Comparison of ENCODE assay signal across 8 cellular contexts in the genomic region with DNA sequence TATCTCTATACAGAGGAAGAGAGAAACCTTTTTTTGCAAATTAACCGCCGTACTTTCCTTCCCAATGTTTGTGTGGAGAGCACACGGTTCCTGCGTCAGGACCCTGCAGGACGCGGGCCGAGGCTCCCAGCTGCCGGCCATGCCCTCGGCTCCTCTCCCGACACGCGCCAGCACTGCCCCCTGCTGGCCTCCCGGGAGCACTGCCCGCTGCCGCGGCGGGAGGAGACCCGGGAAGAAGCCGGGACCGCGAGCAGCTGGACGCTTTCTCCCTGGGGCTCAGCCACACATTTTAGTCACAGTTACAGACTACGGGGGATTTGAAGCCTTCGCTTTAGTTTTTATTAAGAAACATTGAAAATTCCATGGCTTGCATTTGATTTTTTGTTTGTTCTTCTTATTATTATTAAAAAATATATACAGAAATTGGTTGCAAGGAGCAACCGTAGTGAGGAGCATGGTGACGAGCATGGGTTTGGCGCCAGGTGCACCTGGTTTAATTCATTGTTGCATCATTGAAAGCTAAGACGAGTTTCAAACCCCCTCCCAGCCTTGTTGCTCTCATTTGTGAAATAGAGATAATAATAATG.
DNase-seq lines count a peak whose midpoint lies in the region; ATAC-seq and TF ChIP-seq lines count a peak whose summit lies in the region.

No MANE protein-coding gene starts in this region.

- DNase-seq in CD4-positive, CD25-positive, alpha-beta regulatory T cell, result peak; percentile 15 to 30 (median 20)
- DNase-seq in NCI-H748 treated with DMSO at 0.1 percent for 48 hours (lab: John Stamatoyannopoulos, UW), result peak; percentile 50
- DNase-seq in activated T-cell treated with anti-CD3 and anti-CD28 coated beads for 4 hours, result peak; percentile 24
- DNase-seq in fibroblast of mammary gland (ENCODE audit: low read depth), result peak; percentile 54
- DNase-seq in nephron progenitor cell, result peak; percentile 93
- DNase-seq in thoracic aorta (ENCODE audit: low spot score), result no peak

- ATAC-seq in CD4-positive, CD25-positive, alpha-beta regulatory T cell (ENCODE audit: low read depth in 2 of 2), result no peak
- ATAC-seq in GM19328 (IDR thresholded peaks at IDR 0.05; ENCODE audit: unreplicated experiment), result peak; percentile 77
- ATAC-seq in HG03442 (IDR thresholded peaks at IDR 0.05; ENCODE audit: unreplicated experiment), result peak; percentile 92
- ATAC-seq in thoracic aorta (ENCODE audit: insufficient number of reproducible peaks, low FRiP score, low read depth), result no peak

- H3K4me1 Mint-ChIP-seq in CD4-positive, CD25-positive, alpha-beta regulatory T cell, result no peaks in the 10 kb centered on the region
- peaks cover 14% of the 10 kb centered on the region for H3K4me1 Mint-ChIP-seq in nephron progenitor cell

- no peaks in the 10 kb centered on the region for H3K36me3 Mint-ChIP-seq in CD4-positive, CD25-positive, alpha-beta regulatory T cell
- H3K36me3 Mint-ChIP-seq in nephron progenitor cell (ENCODE audit: low read depth), result no peaks in the 10 kb centered on the region

- H3K4me3 ChIP-seq in CD4-positive, CD25-positive, alpha-beta regulatory T cell (ENCODE audit: low read depth, low read length), result no peak overlapping the region
- H3K4me3 ChIP-seq in fibroblast of mammary gland (ENCODE audit: control insufficient read depth, low read depth, low read length), result no peak overlapping the region
- H3K4me3 ChIP-seq in thoracic aorta, result no peak overlapping the region

- no peaks in the 10 kb centered on the region for H3K36me3 ChIP-seq in CD4-positive, CD25-positive, alpha-beta regulatory T cell (ENCODE audit: control insufficient read depth, insufficient read depth, low read length)
- H3K36me3 ChIP-seq in thoracic aorta, result no peaks in the 10 kb centered on the region

- H3K27ac ChIP-seq in CD4-positive, CD25-positive, alpha-beta regulatory T cell (ENCODE audit: insufficient read depth, low read length, poor library complexity, severe bottlenecking), result no peak overlapping the region
- no peak overlapping the region for H3K27ac ChIP-seq in thoracic aorta

- peaks cover 15% of the 10 kb centered on the region for H3K27me3 Mint-ChIP-seq in CD4-positive, CD25-positive, alpha-beta regulatory T cell
- peaks cover 19% of the 10 kb centered on the region for H3K27me3 Mint-ChIP-seq in nephron progenitor cell (ENCODE audit: low read depth, poor library complexity)

- H3K27me3 ChIP-seq in CD4-positive, CD25-positive, alpha-beta regulatory T cell (ENCODE audit: control insufficient read depth, insufficient read depth, low read length), result no peaks in the 10 kb centered on the region
- H3K27me3 ChIP-seq in thoracic aorta (replicated peaks; ENCODE audit: insufficient read depth), result no peaks in the 10 kb centered on the region

- H3K9me3 Mint-ChIP-seq in CD4-positive, CD25-positive, alpha-beta regulatory T cell, result peaks cover 0 to 7% (median 2%) of the 10 kb centered on the region in 7 donors
- peaks cover 3% of the 10 kb centered on the region for H3K9me3 Mint-ChIP-seq in nephron progenitor cell

- no peaks in the 10 kb centered on the region for H3K4me1 ChIP-seq in CD4-positive, CD25-positive, alpha-beta regulatory T cell (ENCODE audit: control insufficient read depth, insufficient read depth, low read length, poor library complexity, severe bottlenecking)
- H3K4me1 ChIP-seq in thoracic aorta (ENCODE audit: control insufficient read depth in 1 of 2, low read depth in 2 of 2), result no peaks in the 10 kb centered on the region

- H3K27ac Mint-ChIP-seq in CD4-positive, CD25-positive, alpha-beta regulatory T cell, result no peak overlapping the region
- H3K27ac Mint-ChIP-seq in nephron progenitor cell, result no peak overlapping the region

- H3K9me3 ChIP-seq in CD4-positive, CD25-positive, alpha-beta regulatory T cell (ENCODE audit: control insufficient read depth in 2 of 2, low read length in 2 of 2), result no peaks in the 10 kb centered on the region
- no peaks in the 10 kb centered on the region for H3K9me3 ChIP-seq in thoracic aorta

- no peak overlapping the region for H3K4me3 Mint-ChIP-seq in CD4-positive, CD25-positive, alpha-beta regulatory T cell
- no peak overlapping the region for H3K4me3 Mint-ChIP-seq in nephron progenitor cell

- peak; percentile 65 for TF ChIP-seq CTCF in fibroblast of mammary gland (conservative IDR thresholded peaks at IDR 0.05; ENCODE audit: control insufficient read depth, insufficient read depth, low read depth, low read length)
- peak; percentile 98 for TF ChIP-seq CTCF in nephron progenitor cell (IDR thresholded peaks at IDR 0.05)
- TF ChIP-seq CTCF in thoracic aorta (IDR thresholded peaks at IDR 0.05), result peak; percentile 36

Comparison
In these comparisons a context has a peak if more than half of its experiments do, and no peak if none do; other contexts are left out.
1. ATAC-seq: peak in GM19328 (single experiment) and HG03442 (single experiment); none in CD4-positive, CD25-positive, alpha-beta regulatory T cell (0 of 2) and thoracic aorta (single experiment).
2. CTCF ChIP-seq: peak in every context shown above with its lines; median percentile 98 in nephron progenitor cell; 65 in fibroblast of mammary gland; 36 in thoracic aorta.